ENCODE assay signal across 27 cellular contexts in genomic region chr11:112253605-112254242, GRCh38. TPM values are rescaled to one million over a fixed set of nuclear protein-coding genes. Genes with fewer than 3 reads are reported as not detected.
DNase-seq lines count a peak whose midpoint lies in the region; ATAC-seq, FAIRE-seq and TF ChIP-seq lines count a peak whose summit lies in the region.
"Had no signal": no experiment of that assay in that cellular context is flagged by ENCODE, and none has a peak within 500 bp of the region (broad histone marks: within the 10 kb centered on the region; RNA-seq: fewer than 3 reads in every experiment).

No MANE protein-coding gene starts in this region.

- CTCF ChIA-PET in K562 (lab: Yijun Ruan, JAX; ENCODE audit: low intra/inter-chr PET ratio), result no interaction called here
- CTCF ChIA-PET in OCI-LY7 (lab: Charles Lee; ENCODE audit: unreplicated experiment), result no interaction called here

- ATAC-seq in K562, result no peak

- H3K36me3 ChIP-seq in K562 (ENCODE audit: control insufficient read depth, insufficient read depth, low read length), result no peaks in the 10 kb centered on the region; the same call in 2 of the 3 replicates
- no peaks in the 10 kb centered on the region for H3K36me3 ChIP-seq in mesendoderm (ENCODE audit: control insufficient read depth, insufficient read depth, low read length)
- no peaks in the 10 kb centered on the region for H3K36me3 ChIP-seq in GM23248 (ENCODE audit: low read depth)
- no peaks in the 10 kb centered on the region for H3K36me3 ChIP-seq in OCI-LY7 (ENCODE audit: insufficient read depth, low read length)

- H3K9me2 ChIP-seq in GM23248 (ENCODE audit: insufficient read depth) (no peaks in the 10 kb centered on the region), OCI-LY7 (ENCODE audit: insufficient read depth, low read length) (no peaks in the 10 kb centered on the region)

- no peaks in the 10 kb centered on the region for H3F3A ChIP-seq in GM23248 (ENCODE audit: insufficient read depth)

- no peaks in the 10 kb centered on the region for H3K9me3 ChIP-seq in K562 (replicated peaks; ENCODE audit: control insufficient read depth, insufficient read depth, low read depth, low read length)
- no peaks in the 10 kb centered on the region for H3K9me3 ChIP-seq in GM23248 (ENCODE audit: low read depth)
- no peaks in the 10 kb centered on the region for H3K9me3 ChIP-seq in OCI-LY7 (ENCODE audit: low read length)
- H3K9me3 ChIP-seq: Caco-2 had no signal

- H2AK5ac ChIP-seq in mesendoderm (ENCODE audit: low read length), result no peak overlapping the region

- H3K23ac ChIP-seq in mesendoderm (ENCODE audit: low read length), result no peak overlapping the region

- peaks cover 0 to 8% of the 10 kb centered on the region in 2 experiments; a peak in 1 of 5 replicates for H3K27me3 ChIP-seq in K562 (ENCODE audit: control insufficient read depth in 2 of 2, insufficient read depth in 2 of 2, low read length in 2 of 2)
- no peaks in the 10 kb centered on the region for H3K27me3 ChIP-seq in mesendoderm (ENCODE audit: insufficient read depth, low read length, poor library complexity)
- no peaks in the 10 kb centered on the region for H3K27me3 ChIP-seq in GM23248 (replicated peaks; ENCODE audit: insufficient read depth)

- no peak overlapping the region for H2BK5ac ChIP-seq in mesendoderm (ENCODE audit: low read length)

- no peaks in the 10 kb centered on the region for H3K79me2 ChIP-seq in K562 (ENCODE audit: control insufficient read depth, insufficient read depth, low read length)
- no peaks in the 10 kb centered on the region for H3K79me2 ChIP-seq in mesendoderm (ENCODE audit: control insufficient read depth, insufficient read depth, low read length)
- H3K79me2 ChIP-seq in GM23248 (ENCODE audit: insufficient read depth), result no peaks in the 10 kb centered on the region
- no peaks in the 10 kb centered on the region for H3K79me2 ChIP-seq in OCI-LY7 (ENCODE audit: insufficient read depth, low read depth, low read length)

- no peak overlapping the region for H2AFZ ChIP-seq in K562 (ENCODE audit: low read depth, low read length)
- H2AFZ ChIP-seq in GM23248, result no peak overlapping the region
- no peak overlapping the region for H2AFZ ChIP-seq in OCI-LY7 (ENCODE audit: low read length)
- H2AFZ ChIP-seq: PC-9 had no signal

- H3K4me3 ChIP-seq in K562 (no peak overlapping the region), mesendoderm (ENCODE audit: low read length) (no peak overlapping the region), GM23248 (no peak overlapping the region), OCI-LY7 (ENCODE audit: low read depth, low read length, poor library complexity, severe bottlenecking) (no peak overlapping the region)
- H3K4me3 ChIP-seq: PC-9 had no signal

- H3K4me1 ChIP-seq in K562 (replicated peaks in 1 of 2; ENCODE audit: control insufficient read depth in 2 of 2, insufficient read depth in 2 of 2, low read length in 2 of 2) (peaks cover 10% of the 10 kb centered on the region in 2 experiments; a peak in 4 of 5 replicates), mesendoderm (ENCODE audit: control insufficient read depth, low read depth, low read length) (no peaks in the 10 kb centered on the region), GM23248 (ENCODE audit: insufficient read depth) (no peaks in the 10 kb centered on the region), OCI-LY7 (ENCODE audit: insufficient read depth, low read length, poor library complexity, severe bottlenecking) (no peaks in the 10 kb centered on the region)

- no peaks in the 10 kb centered on the region for H3K9me1 ChIP-seq in K562 (ENCODE audit: control insufficient read depth, insufficient read depth, low read length)

- H3K4me2 ChIP-seq in K562 (ENCODE audit: insufficient read depth, low read length) (no peak overlapping the region), mesendoderm (ENCODE audit: low read length) (no peak overlapping the region), GM23248 (ENCODE audit: unreplicated experiment) (no peak overlapping the region), OCI-LY7 (ENCODE audit: low read length) (no peak overlapping the region)
- H3K4me2 ChIP-seq: PC-9 had no signal

- intact Hi-C loops in K562 (cut with micrococcal nuclease) (no loop called here), OCI-LY7 (cut with micrococcal nuclease; ENCODE audit: unreplicated experiment) (no loop called here)

- H3K18ac ChIP-seq in mesendoderm (ENCODE audit: low read length), result no peak overlapping the region

- H2BK15ac ChIP-seq in mesendoderm (replicated peaks; ENCODE audit: low read depth), result no peak overlapping the region

- H3K27ac ChIP-seq in K562 (ENCODE audit: extremely low read depth, low read depth, low read length) (no peak overlapping the region), mesendoderm (ENCODE audit: low read depth, low read length) (no peak overlapping the region), GM23248 (no peak overlapping the region), OCI-LY7 (ENCODE audit: low read depth, low read length, poor library complexity, severe bottlenecking) (no peak overlapping the region)
- H3K27ac ChIP-seq: PC-9 had no signal

- no TSS peak for BruUV-seq in K562 (replicated peaks; lab: Mats Ljungman, UMichigan)
- BruUV-seq in OCI-LY7 (replicated peaks; lab: Mats Ljungman, UMichigan), result no TSS peak

- FAIRE-seq in K562 (lab: Jason Lieb, UNC), result peak; percentile 6
- FAIRE-seq: H54 had no signal

- no peak overlapping the region for H4K8ac ChIP-seq in mesendoderm (ENCODE audit: low read depth, low read length)

- H3K4ac ChIP-seq in mesendoderm (ENCODE audit: low read depth, low read length), result no peak overlapping the region

- DNase-seq in M059J (ENCODE audit: low read depth) (peak; percentile 32), K562 (ENCODE audit: extremely low read depth in 1 of 4, low spot score in 3 of 4) (no peak), mesendoderm (peak; percentile 22), NCI-H1417 (lab: John Stamatoyannopoulos, UW) (no peak), GM23248 (no peak), OCI-LY7 (ENCODE audit: low spot score) (no peak), NCI-H526 (lab: John Stamatoyannopoulos, UW) (no peak)
- DNase-seq: C1 segment of cervical spinal cord; CD4-positive, alpha-beta memory T cell; EL; GF-D8; KG1; NCI-H1048; NCI-H1436; NCI-H187 treated with DMSO at 0.1 percent for 48 hours; NCI-H2171 treated with DMSO at 0.1 percent for 48 hours; NCI-H345; NCI-H510A treated with DMSO at 0.1 percent for 48 hours; NCI-H82; NK-92 treated with Interleukin-12 subunit alpha and Interleukin-12 subunit beta, amount 100 ng/mL, for 24 hours; PC-9; SHP77 treated with DMSO at 0.1 percent for 48 hours; T-helper 1 cell had no signal

- 74% methylated on average over 3 of the region's 3 CpGs for WGBS in K562 (ENCODE audit: insufficient coverage, low coverage, missing lambda C conversion rate)
- WGBS in mesendoderm (ENCODE audit: extremely low coverage, insufficient coverage, low lambda C conversion rate), result no CpG with 5 or more reads among the region's 3 CpGs
- WGBS in GM23248 (ENCODE audit: low coverage in 1 of 2, low lambda C conversion rate in 2 of 2, missing lambda C conversion rate in 2 of 2), 2 experiments, result 96 to 97% methylated on average over 3 of the region's 3 CpGs

- no peak for TF ChIP-seq RAD21 in K562 (CRISPR knock-in tag; conservative IDR thresholded peaks at IDR 0.05 in 1 of 2, IDR thresholded peaks at IDR 0.05 in 1 of 2)

- POLR2A ChIA-PET in K562 (lab: Yijun Ruan, JAX), result interaction anchor here (0.5 kb wide), 1 partner anchor 708 kb away, joined by 3 read pairs; no protein-coding TSS in a partner anchor
- POLR2A ChIA-PET in OCI-LY7 (lab: Charles Lee), result interaction anchor here (1.0 to 1.1 kb wide), 2 partner anchors 11 to 17 kb away, joined by 3 read pairs; no protein-coding TSS in a partner anchor

- H2BK120ac ChIP-seq in mesendoderm (ENCODE audit: low read depth, low read length), result no peak overlapping the region

- no peaks in the 10 kb centered on the region for H3K79me1 ChIP-seq in mesendoderm (ENCODE audit: low read length)

- H4K5ac ChIP-seq in mesendoderm (ENCODE audit: low read length), result no peak overlapping the region

- H3K9ac ChIP-seq in K562 (ENCODE audit: insufficient read depth in 1 of 2, low read depth in 2 of 2, low read length in 2 of 2) (no peak overlapping the region), mesendoderm (ENCODE audit: low read length) (no peak overlapping the region), GM23248 (no peak overlapping the region)

- no peak for TF ChIP-seq CTCF in K562 (IDR thresholded peaks at IDR 0.05 in 2 of 3, conservative IDR thresholded peaks at IDR 0.05 in 1 of 3; ENCODE audit: insufficient read depth in 2 of 3, low read depth in 1 of 3, low read length in 3 of 3)
- no peak for TF ChIP-seq CTCF in OCI-LY7 (conservative IDR thresholded peaks at IDR 0.05; ENCODE audit: low read length)

- H3K56ac ChIP-seq in mesendoderm (ENCODE audit: low read length), result no peak overlapping the region

- in situ Hi-C loops in K562 (cut with MboI) (no loop called here), GM23248 (cut with MboI) (no loop called here)

- H4K20me1 ChIP-seq in K562 (replicated peaks; ENCODE audit: control insufficient read depth, insufficient read depth, low read length), result no peaks in the 10 kb centered on the region
- no peaks in the 10 kb centered on the region for H4K20me1 ChIP-seq in GM23248 (ENCODE audit: insufficient read depth)
- H4K20me1 ChIP-seq in OCI-LY7 (ENCODE audit: insufficient read depth, low read length), result no peaks in the 10 kb centered on the region

- TF ChIP-seq EP300 in K562 (IDR thresholded peaks at IDR 0.05; ENCODE audit: low read length), result no peak

- TF ChIP-seq POLR2A in K562 (conservative IDR thresholded peaks at IDR 0.05), result no peak

RNA-seq across cellular contexts. Expression of gene PLET1, which starts 6.9 kb away (rescaled TPM):
- not detected in 2 replicates for total RNA-seq in M059J (2014; rRNA removed; shearing (Covaris generic))
- total RNA-seq in K562 (2011; cell fraction: chromatin; rRNA removed; ENCODE audit: low replicate concordance), result not detected in 2 replicates
- total RNA-seq in K562 (2011; cell fraction: nucleolus; rRNA removed), result not detected in 2 replicates
- total RNA-seq in K562 (2011; cell fraction: nucleoplasm; rRNA removed), result not detected in 2 replicates
- total RNA-seq in K562 (2014; rRNA removed) (not detected in 2 replicates), K562 (2014; rRNA removed; fragmentation: Illumina TruSeq; extraction: Trizol) (not detected in 2 replicates), K562 (2015; rRNA removed; fragmentation: Illumina TruSeq; extraction: Trizol) (not detected in 2 replicates), K562 (2021) (not detected in 2 replicates), OCI-LY7 (2022) (not detected in 2 replicates)
- polyA plus RNA-seq in K562 (2011; rRNA removed) (not detected in 2 replicates), K562 (2014; fragmentation: Illumina TruSeq; extraction: Trizol) (not detected in 2 replicates), K562 (2014; fragmentation: Nextera tagmentation; extraction: Ambion mirVana) (not detected), K562 (2014; rRNA removed) (not detected in 2 replicates), GM23248 (2016; fragmentation: Nextera tagmentation; extraction: Ambion mirVana) (not detected in 2 replicates)
- not detected in 2 replicates for polyA plus RNA-seq in K562 (2011; cell fraction: cytosol; rRNA removed)
- polyA plus RNA-seq in K562 (2011; cell fraction: nucleus; rRNA removed), result not detected in 2 replicates
- not detected in 2 replicates for polyA plus RNA-seq in K562 (2012)
- not detected in 2 replicates for polyA minus RNA-seq in K562 (2011; rRNA and poly(A)+ RNA removed)
- not detected in 2 replicates for polyA minus RNA-seq in K562 (2011; cell fraction: cytosol; rRNA and poly(A)+ RNA removed)
- polyA minus RNA-seq in K562 (2011; cell fraction: nucleus; rRNA and poly(A)+ RNA removed), result not detected in 2 replicates
- not detected for polyA plus RNA-seq in mesendoderm (2013, experiment 1 of 2)
- polyA plus RNA-seq in mesendoderm (2013, experiment 2 of 2), result not detected
- total RNA-seq in GM23248 (2014; rRNA removed; shearing (Covaris generic)), result not detected in 2 replicates
- total RNA-seq in OCI-LY7 (2014; rRNA removed; shearing (Covaris generic)), result not detected in 2 replicates
- total RNA-seq: A673; Caco-2; CD4-positive, alpha-beta memory T cell; HT1080; PC-9 had no signal
- polyA plus RNA-seq: CD4-positive, alpha-beta memory T cell had no signal

RNA-seq across cellular contexts. Expression of gene PTS, which starts 27.5 kb away (rescaled TPM):
- 60.6 and 86.9 TPM in 2 replicates for total RNA-seq in M059J (2014; rRNA removed; shearing (Covaris generic))
- total RNA-seq in K562 (2011; cell fraction: chromatin; rRNA removed; ENCODE audit: low replicate concordance), result 29.6 and 90.6 TPM in 2 replicates
- total RNA-seq in K562 (2011; cell fraction: nucleolus; rRNA removed), result 18.8 and 24.5 TPM in 2 replicates
- 44.4 and 73.2 TPM in 2 replicates for total RNA-seq in K562 (2011; cell fraction: nucleoplasm; rRNA removed)
- total RNA-seq in K562 (2014; rRNA removed) (36.5 and 41.1 TPM in 2 replicates), K562 (2014; rRNA removed; fragmentation: Illumina TruSeq; extraction: Trizol) (40.3 and 43.0 TPM in 2 replicates), K562 (2015; rRNA removed; fragmentation: Illumina TruSeq; extraction: Trizol) (28.8 and 31.6 TPM in 2 replicates), K562 (2021) (31.9 and 38.2 TPM in 2 replicates), OCI-LY7 (2022) (37.8 and 40.4 TPM in 2 replicates)
- polyA plus RNA-seq in K562 (2011; rRNA removed) (30.3 and 42.1 TPM in 2 replicates), K562 (2014; fragmentation: Illumina TruSeq; extraction: Trizol) (27.1 and 29.8 TPM in 2 replicates), K562 (2014; fragmentation: Nextera tagmentation; extraction: Ambion mirVana) (10 to 100 TPM; 70.4 to 72.7 TPM), K562 (2014; rRNA removed) (51.9 and 58.9 TPM in 2 replicates), GM23248 (2016; fragmentation: Nextera tagmentation; extraction: Ambion mirVana) (100 and 108 TPM in 2 replicates)
- 11.6 and 22.2 TPM in 2 replicates for polyA plus RNA-seq in K562 (2011; cell fraction: cytosol; rRNA removed)
- polyA plus RNA-seq in K562 (2011; cell fraction: nucleus; rRNA removed), result 27.5 and 32.6 TPM in 2 replicates
- polyA plus RNA-seq in K562 (2012), result 18.6 and 33.9 TPM in 2 replicates
- 19.8 and 26.8 TPM in 2 replicates for polyA minus RNA-seq in K562 (2011; rRNA and poly(A)+ RNA removed)
- polyA minus RNA-seq in K562 (2011; cell fraction: cytosol; rRNA and poly(A)+ RNA removed), result 6.4 and 9.6 TPM in 2 replicates
- polyA minus RNA-seq in K562 (2011; cell fraction: nucleus; rRNA and poly(A)+ RNA removed), result 14.0 and 19.3 TPM in 2 replicates
- polyA plus RNA-seq in mesendoderm (2013, experiment 1 of 2), result 50.1 TPM
- 46.6 TPM for polyA plus RNA-seq in mesendoderm (2013, experiment 2 of 2)
- total RNA-seq in GM23248 (2014; rRNA removed; shearing (Covaris generic)), result 33.9 and 36.5 TPM in 2 replicates
- total RNA-seq in OCI-LY7 (2014; rRNA removed; shearing (Covaris generic)), result 22.6 and 28.7 TPM in 2 replicates

Comparison
In these comparisons a context has a peak if more than half of its experiments do, and no peak if none do; other contexts are left out.
1. DNase-seq: peak in M059J (single experiment) and mesendoderm (single experiment); none in K562 (0 of 4), NCI-H1417 (0 of 3), GM23248 (single experiment), OCI-LY7 (single experiment) and NCI-H526 (0 of 2).